ENCODE assay signal across 10 cellular contexts in genomic region chr3:141050576-141050912, GRCh38. TPM values are rescaled to one million over a fixed set of nuclear protein-coding genes. Genes with fewer than 3 reads are reported as not detected.
DNase-seq lines count a peak whose midpoint lies in the region; ATAC-seq and TF ChIP-seq lines count a peak whose summit lies in the region.
"Had no signal": no experiment of that assay in that cellular context is flagged by ENCODE, and none has a peak within 500 bp of the region (broad histone marks: within the 10 kb centered on the region; RNA-seq: fewer than 3 reads in every experiment).

No MANE protein-coding gene starts in this region.

- no peak overlapping the region for H3K27ac Mint-ChIP-seq in CD4-positive, alpha-beta memory T cell
- H3K27ac Mint-ChIP-seq in dendritic cell treated with granulocyte-macrophage colony-stimulating factor and Interleukin-4, amounts not matched to agents 40 ng/mL and 50 ng/mL, for 4 days, result no peak overlapping the region
- no peak overlapping the region for H3K27ac Mint-ChIP-seq in neural crest cell (ENCODE audit: unreplicated experiment)

- H3K79me2 ChIP-seq in Loucy (ENCODE audit: insufficient read depth, low read length), result peaks cover 17% of the 10 kb centered on the region

- peak overlapping the region; percentile 76 for H3K9ac ChIP-seq in Loucy (ENCODE audit: low read depth, low read length, poor library complexity, severe bottlenecking)

- H3K4me3 Mint-ChIP-seq in CD4-positive, alpha-beta memory T cell, result peak overlapping the region in 7 of 8 donors; percentile 7 to 78 (median 53)
- H3K4me3 Mint-ChIP-seq in dendritic cell treated with granulocyte-macrophage colony-stimulating factor and Interleukin-4, amounts not matched to agents 40 ng/mL and 50 ng/mL, for 4 days, result peak overlapping the region; percentile 58
- peak overlapping the region; percentile 90 for H3K4me3 Mint-ChIP-seq in neural crest cell

- ATAC-seq in GM18858 (IDR thresholded peaks at IDR 0.05; ENCODE audit: unreplicated experiment), result no peak

- TF ChIP-seq CTCF in Loucy (conservative IDR thresholded peaks at IDR 0.05; ENCODE audit: low read length) (no peak), neural crest cell (conservative IDR thresholded peaks at IDR 0.05) (no peak)

- peaks cover 4% of the 10 kb centered on the region for H3K4me1 ChIP-seq in CD4-positive, alpha-beta memory T cell (ENCODE audit: insufficient read depth, low read length)
- H3K4me1 ChIP-seq in Loucy (ENCODE audit: insufficient read depth, low read length, poor library complexity, severe bottlenecking), result peaks cover 22% of the 10 kb centered on the region

- POLR2A ChIA-PET in CD4-positive, alpha-beta memory T cell (lab: Charles Lee; ENCODE audit: partially characterized antibody), result no interaction called here

- H3K4me3 ChIP-seq in CD4-positive, alpha-beta memory T cell (ENCODE audit: low read length in 2 of 2), result no peak overlapping the region
- peak overlapping the region; percentile 93 for H3K4me3 ChIP-seq in Loucy (ENCODE audit: low read length, poor library complexity, severe bottlenecking)

- H3K9me3 ChIP-seq in CD4-positive, alpha-beta memory T cell (ENCODE audit: control insufficient read depth in 1 of 2, low read length in 2 of 2), result no peaks in the 10 kb centered on the region
- H3K9me3 ChIP-seq in Loucy (ENCODE audit: insufficient read depth, low read depth, low read length), result no peaks in the 10 kb centered on the region

- H3K9me3 Mint-ChIP-seq in CD4-positive, alpha-beta memory T cell, result peaks cover 0 to 3% (median 0%) of the 10 kb centered on the region in 8 donors
- no peaks in the 10 kb centered on the region for H3K9me3 Mint-ChIP-seq in dendritic cell treated with granulocyte-macrophage colony-stimulating factor and Interleukin-4, amounts not matched to agents 40 ng/mL and 50 ng/mL, for 4 days
- no peaks in the 10 kb centered on the region for H3K9me3 Mint-ChIP-seq in neural crest cell

- no peaks in the 10 kb centered on the region for H3F3A ChIP-seq in Loucy (ENCODE audit: low read depth)

- peak overlapping the region; percentile 100 for H2AFZ ChIP-seq in Loucy (ENCODE audit: low read length)

- no peaks in the 10 kb centered on the region for H4K20me1 ChIP-seq in Loucy (ENCODE audit: insufficient read depth, low read length, poor library complexity, severe bottlenecking)

- intact Hi-C loops in CD4-positive, alpha-beta memory T cell (cut with micrococcal nuclease), result no loop called here
- intact Hi-C loops in dendritic cell treated with granulocyte-macrophage colony-stimulating factor and Interleukin-4, amounts not matched to agents 40 ng/mL and 50 ng/mL, for 4 days (cut with micrococcal nuclease), result no loop called here
- intact Hi-C loops in head of caudate nucleus (cut with DNase I), result no loop called here

- no peaks in the 10 kb centered on the region for H3K9me2 ChIP-seq in Loucy (replicated peaks; ENCODE audit: low read depth, low read length)

- H3K4me1 Mint-ChIP-seq in CD4-positive, alpha-beta memory T cell, result peaks cover 7 to 23% (median 13%) of the 10 kb centered on the region in 4 donors
- H3K4me1 Mint-ChIP-seq in dendritic cell treated with granulocyte-macrophage colony-stimulating factor and Interleukin-4, amounts not matched to agents 40 ng/mL and 50 ng/mL, for 4 days (ENCODE audit: low read depth), result peaks cover 9% of the 10 kb centered on the region
- H3K4me1 Mint-ChIP-seq in neural crest cell, result peaks cover 32% of the 10 kb centered on the region

- H3K27me3 ChIP-seq in CD4-positive, alpha-beta memory T cell (ENCODE audit: insufficient read depth, low read length), result peaks cover 8% of the 10 kb centered on the region
- peaks cover 14% of the 10 kb centered on the region for H3K27me3 ChIP-seq in Loucy (ENCODE audit: insufficient read depth, low read length, poor library complexity, severe bottlenecking)

- no peak for DNase-seq in CD4-positive, alpha-beta memory T cell
- DNase-seq in neural crest cell (ENCODE audit: low read depth, low spot score) (no peak), NCI-H187 (lab: John Stamatoyannopoulos, UW) (no peak), head of caudate nucleus (no peak), NCI-H1105 treated with DMSO at 0.1 percent for 48 hours (lab: John Stamatoyannopoulos, UW) (no peak)
- DNase-seq: activated CD4-positive, CD25-positive, alpha-beta regulatory T cell treated with anti-CD3 and anti-CD28 coated beads, Interleukin-2, amount 50 U/mL, for 72 hours had no signal

- CTCF ChIA-PET in CD4-positive, alpha-beta memory T cell (lab: Charles Lee; ENCODE audit: partially characterized antibody), result interaction anchor here (1.1 kb wide), 1 partner anchor 11 kb away, joined by 3 read pairs; no protein-coding TSS in a partner anchor

- H3K27me3 Mint-ChIP-seq in CD4-positive, alpha-beta memory T cell, result peaks cover 41 to 56% of the 10 kb centered on the region in 2 donors
- peaks cover 73% of the 10 kb centered on the region for H3K27me3 Mint-ChIP-seq in dendritic cell treated with granulocyte-macrophage colony-stimulating factor and Interleukin-4, amounts not matched to agents 40 ng/mL and 50 ng/mL, for 4 days
- peaks cover 29% of the 10 kb centered on the region for H3K27me3 Mint-ChIP-seq in neural crest cell (ENCODE audit: low read depth)

- no peaks in the 10 kb centered on the region for H3K36me3 Mint-ChIP-seq in CD4-positive, alpha-beta memory T cell
- H3K36me3 Mint-ChIP-seq in dendritic cell treated with granulocyte-macrophage colony-stimulating factor and Interleukin-4, amounts not matched to agents 40 ng/mL and 50 ng/mL, for 4 days (ENCODE audit: low read depth), result no peaks in the 10 kb centered on the region
- no peaks in the 10 kb centered on the region for H3K36me3 Mint-ChIP-seq in neural crest cell (ENCODE audit: low read depth)

- H3K4me2 ChIP-seq in Loucy (ENCODE audit: low read depth, low read length, poor library complexity, severe bottlenecking), result peak overlapping the region; percentile 96

- no peaks in the 10 kb centered on the region for H3K36me3 ChIP-seq in CD4-positive, alpha-beta memory T cell (ENCODE audit: insufficient read depth, low read length)
- no peaks in the 10 kb centered on the region for H3K36me3 ChIP-seq in Loucy (ENCODE audit: insufficient read depth, low read length)

- H3K27ac ChIP-seq in CD4-positive, alpha-beta memory T cell (ENCODE audit: low read depth, low read length), result no peak overlapping the region

RNA-seq across cellular contexts. Expression of gene SPSB4, which starts 0.6 kb away (rescaled TPM):
- total RNA-seq in CD4-positive, alpha-beta memory T cell, result not detected
- not detected for polyA plus RNA-seq in CD4-positive, alpha-beta memory T cell
- total RNA-seq in neural crest cell, result 33.2 and 35.1 TPM in 2 replicates
- total RNA-seq: fibroblast of lung had no signal
- polyA plus RNA-seq: fibroblast of lung had no signal

Comparison
In these comparisons a context has a peak if more than half of its experiments do, and no peak if none do; other contexts are left out.
1. RNA of gene SPSB4, which starts 0.6 kb away (total RNA-seq): 33.2 to 35.1 TPM in neural crest cell; not detected in CD4-positive, alpha-beta memory T cell; every median in the first group is over 10 times any median in the second.
2. Peak in every context shown above with its lines, with median percentiles within 50 percentile points of each other: H3K4me3 Mint-ChIP-seq.